12 cellular contexts compared by ENCODE assay signal in the genomic region with DNA sequence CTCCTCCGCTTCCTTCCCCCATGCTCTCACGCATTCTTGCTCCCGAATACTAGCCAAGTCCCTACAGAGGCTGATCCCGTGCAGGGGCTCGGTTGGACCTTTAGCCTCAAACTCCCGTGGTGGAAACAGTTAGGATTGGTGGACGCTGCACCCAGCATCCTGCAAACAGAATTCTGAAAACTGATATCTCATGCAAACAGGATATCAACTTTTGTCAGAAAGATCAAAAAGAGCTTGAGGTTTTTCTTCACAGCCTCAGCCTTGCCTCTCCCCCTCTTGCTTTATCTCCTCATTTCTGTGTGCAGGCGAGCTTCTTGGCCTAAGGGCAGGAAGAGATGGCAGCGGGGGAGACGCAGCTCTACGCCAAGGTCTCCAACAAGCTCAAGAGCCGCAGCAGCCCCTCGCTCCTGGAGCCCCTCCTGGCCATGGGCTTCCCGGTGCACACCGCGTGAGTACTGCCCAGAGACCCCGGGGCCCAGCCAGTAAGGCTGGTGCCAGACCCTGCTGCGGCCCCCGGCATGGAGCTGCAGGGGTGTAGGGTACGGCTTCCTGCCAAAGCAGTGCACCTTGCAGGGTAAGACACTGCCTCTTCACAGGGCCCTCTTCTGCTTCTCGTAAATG. TPM values are rescaled to one million over a fixed set of nuclear protein-coding genes. Genes with fewer than 3 reads are reported as not detected.
DNase-seq lines count a peak whose midpoint lies in the region; ATAC-seq lines count a peak whose summit lies in the region.
"Had no signal": no experiment of that assay in that cellular context is flagged by ENCODE, and none has a peak within 500 bp of the region (broad histone marks: within the 10 kb centered on the region; RNA-seq: fewer than 3 reads in every experiment).

A gene with protein sequence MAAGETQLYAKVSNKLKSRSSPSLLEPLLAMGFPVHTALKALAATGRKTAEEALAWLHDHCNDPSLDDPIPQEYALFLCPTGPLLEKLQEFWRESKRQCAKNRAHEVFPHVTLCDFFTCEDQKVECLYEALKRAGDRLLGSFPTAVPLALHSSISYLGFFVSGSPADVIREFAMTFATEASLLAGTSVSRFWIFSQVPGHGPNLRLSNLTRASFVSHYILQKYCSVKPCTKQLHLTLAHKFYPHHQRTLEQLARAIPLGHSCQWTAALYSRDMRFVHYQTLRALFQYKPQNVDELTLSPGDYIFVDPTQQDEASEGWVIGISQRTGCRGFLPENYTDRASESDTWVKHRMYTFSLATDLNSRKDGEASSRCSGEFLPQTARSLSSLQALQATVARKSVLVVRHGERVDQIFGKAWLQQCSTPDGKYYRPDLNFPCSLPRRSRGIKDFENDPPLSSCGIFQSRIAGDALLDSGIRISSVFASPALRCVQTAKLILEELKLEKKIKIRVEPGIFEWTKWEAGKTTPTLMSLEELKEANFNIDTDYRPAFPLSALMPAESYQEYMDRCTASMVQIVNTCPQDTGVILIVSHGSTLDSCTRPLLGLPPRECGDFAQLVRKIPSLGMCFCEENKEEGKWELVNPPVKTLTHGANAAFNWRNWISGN (plus strand): TSS at position 292 of the 621 bp plus-strand sequence. CDS start 44 bp downstream, at position 336.

- POLR2A ChIA-PET in activated CD8-positive, alpha-beta T cell treated with anti-CD3 and anti-CD28 coated beads, Interleukin-2, amount 10 ng/mL, durations not matched to agents 7 days and 5 days (lab: Charles Lee) = interaction anchor here (0.7 to 4.5 kb wide), 26 partner anchors 10 to 281 kb away, joined by 3 to 97 read pairs (median 4); a partner anchor contains a TSS

- peak within 1 kb of the TSS; percentile 95 for H3K4me3 Mint-ChIP-seq in activated CD8-positive, alpha-beta T cell treated with anti-CD3 and anti-CD28 coated beads, Interleukin-2, amount 10 ng/mL, durations not matched to agents 7 days and 5 days
- H3K4me3 Mint-ChIP-seq: stimulated activated memory B cell treated with anti-CD40 and anti-IgM and Interleukin-4, amounts not matched to agents 10 μg/mL and 1 μg/mL and 100 μg/mL, for 72 hours had no signal

- CTCF ChIA-PET in activated CD8-positive, alpha-beta T cell treated with anti-CD3 and anti-CD28 coated beads, Interleukin-2, amount 10 ng/mL, durations not matched to agents 7 days and 5 days (lab: Charles Lee) = interaction anchor here (0.6 to 4.7 kb wide), 24 partner anchors 10 to 286 kb away, joined by 3 to 76 read pairs (median 5); no protein-coding TSS in a partner anchor

- peaks cover 9% of the 10 kb centered on the region for H3K9me3 Mint-ChIP-seq in activated CD8-positive, alpha-beta T cell treated with anti-CD3 and anti-CD28 coated beads, Interleukin-2, amount 10 ng/mL, durations not matched to agents 7 days and 5 days (ENCODE audit: insufficient read depth)

- H3K27ac Mint-ChIP-seq in activated CD8-positive, alpha-beta T cell treated with anti-CD3 and anti-CD28 coated beads, Interleukin-2, amount 10 ng/mL, durations not matched to agents 7 days and 5 days = peak within 1 kb of the TSS; percentile 92
- H3K27ac Mint-ChIP-seq: stimulated activated memory B cell treated with anti-CD40 and anti-IgM and Interleukin-4, amounts not matched to agents 10 μg/mL and 1 μg/mL and 100 μg/mL, for 72 hours had no signal

- H3K36me3 Mint-ChIP-seq in activated CD8-positive, alpha-beta T cell treated with anti-CD3 and anti-CD28 coated beads, Interleukin-2, amount 10 ng/mL, durations not matched to agents 7 days and 5 days (ENCODE audit: low read depth) = peaks cover 59% of the 10 kb centered on the region
- H3K36me3 Mint-ChIP-seq: stimulated activated memory B cell treated with anti-CD40 and anti-IgM and Interleukin-4, amounts not matched to agents 10 μg/mL and 1 μg/mL and 100 μg/mL, for 72 hours had no signal

- ATAC-seq in activated CD8-positive, alpha-beta T cell treated with anti-CD3 and anti-CD28 coated beads, Interleukin-2, amount 10 ng/mL, durations not matched to agents 7 days and 5 days = peak; percentile 72
- ATAC-seq in GM21367 (IDR thresholded peaks at IDR 0.05; ENCODE audit: unreplicated experiment) (no peak), HG03354 (IDR thresholded peaks at IDR 0.05; ENCODE audit: poor library complexity, severe bottlenecking, unreplicated experiment) (no peak)
- ATAC-seq: stimulated activated memory B cell treated with anti-CD40 and anti-IgM and Interleukin-4, amounts not matched to agents 10 μg/mL and 1 μg/mL and 100 μg/mL, for 72 hours had no signal

- peak; percentile 33 for DNase-seq in NK-92 treated with Interleukin-12 subunit alpha and Interleukin-12 subunit beta, amount 100 ng/mL, for 24 hours (lab: John Stamatoyannopoulos, UW)
- DNase-seq in NK-92 (lab: John Stamatoyannopoulos, UW; ENCODE audit: unreplicated experiment) = no peak
- DNase-seq in activated CD8-positive, alpha-beta T cell treated with anti-CD3 and anti-CD28 coated beads, Interleukin-2, amount 10 ng/mL, durations not matched to agents 7 days and 5 days = peak; percentile 78
- peak; percentile 16 for DNase-seq in effector CD8-positive, alpha-beta T cell (lab: John Stamatoyannopoulos, UW)
- peak; percentile 15 for DNase-seq in stimulated activated naive CD4-positive, alpha-beta T cell treated with Interleukin-2 at 50 U/mL for 16 hours (lab: John Stamatoyannopoulos, UW)
- DNase-seq in NCI-H146 treated with DMSO at 0.1 percent for 48 hours (lab: John Stamatoyannopoulos, UW; ENCODE audit: unreplicated experiment) = no peak
- DNase-seq: EL had no signal

- no peaks in the 10 kb centered on the region for H3K27me3 Mint-ChIP-seq in activated CD8-positive, alpha-beta T cell treated with anti-CD3 and anti-CD28 coated beads, Interleukin-2, amount 10 ng/mL, durations not matched to agents 7 days and 5 days (ENCODE audit: low read depth)

- H3K4me1 Mint-ChIP-seq in activated CD8-positive, alpha-beta T cell treated with anti-CD3 and anti-CD28 coated beads, Interleukin-2, amount 10 ng/mL, durations not matched to agents 7 days and 5 days (ENCODE audit: low read depth) = peaks cover 59% of the 10 kb centered on the region

RNA-seq across cellular contexts. Expression of the gene that starts here (rescaled TPM):
- total RNA-seq in activated CD8-positive, alpha-beta T cell treated with anti-CD3 and anti-CD28 coated beads, Interleukin-2, amount 10 ng/mL, durations not matched to agents 7 days and 5 days = 10 to 100 TPM; 68.7 to 74.0 TPM
- total RNA-seq: dermis microvascular lymphatic vessel endothelial cell, SK-MEL-5 had no signal

Comparison
In these comparisons a context has a peak if more than half of its experiments do, and no peak if none do; other contexts are left out.
1. DNase-seq: peak in NK-92 treated with Interleukin-12 subunit alpha and Interleukin-12 subunit beta, amount 100 ng/mL, for 24 hours (single experiment), activated CD8-positive, alpha-beta T cell treated with anti-CD3 and anti-CD28 coated beads, Interleukin-2, amount 10 ng/mL, durations not matched to agents 7 days and 5 days (single experiment), effector CD8-positive, alpha-beta T cell (single experiment) and stimulated activated naive CD4-positive, alpha-beta T cell treated with Interleukin-2 at 50 U/mL for 16 hours (single experiment); none in NK-92 (single experiment) and NCI-H146 treated with DMSO at 0.1 percent for 48 hours (single experiment).